In the genomic region with DNA sequence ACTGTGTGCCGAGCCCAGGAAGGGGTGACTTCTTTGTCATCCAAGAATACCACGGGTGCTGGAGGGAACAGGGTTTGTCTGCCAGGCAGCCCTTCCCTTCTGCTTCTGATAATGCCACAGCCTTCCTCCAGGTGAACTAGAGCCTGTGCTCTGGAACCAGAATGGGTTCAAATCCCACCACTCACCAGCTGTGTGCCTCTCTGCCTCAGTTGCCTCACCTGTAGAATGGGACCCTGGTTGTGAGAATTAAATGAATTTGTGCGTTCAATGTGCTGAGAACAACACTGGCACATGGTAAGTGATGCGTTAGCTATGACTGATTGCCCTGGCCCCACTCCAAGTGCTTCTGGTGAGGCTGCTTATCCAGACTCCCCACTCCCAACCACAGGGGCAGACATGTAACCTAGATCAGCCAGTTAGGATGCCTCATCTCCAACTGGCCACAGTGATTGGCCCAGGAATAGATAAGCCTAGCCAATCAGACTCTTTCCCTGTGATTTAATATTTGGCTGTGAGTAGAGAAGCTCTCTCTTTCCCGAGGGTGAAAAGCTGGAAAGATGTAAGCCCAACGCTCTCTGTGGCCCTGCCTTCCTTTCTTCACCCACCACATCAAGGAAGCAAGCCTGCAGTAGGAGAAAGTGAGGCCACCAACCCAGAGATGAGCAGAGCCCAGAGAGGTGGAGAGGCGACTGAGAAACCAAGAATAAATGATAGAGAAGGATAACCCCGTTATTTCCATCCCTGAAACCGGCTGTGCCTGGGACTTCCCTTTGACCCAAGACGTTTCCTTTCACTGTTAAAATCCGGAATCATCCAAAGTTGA, we compare ENCODE assay signal across 8 cellular contexts. TPM values are rescaled to one million over a fixed set of nuclear protein-coding genes. Genes with fewer than 3 reads are reported as not detected.
DNase-seq lines count a peak whose midpoint lies in the region; TF ChIP-seq lines count a peak whose summit lies in the region.

No MANE protein-coding gene starts in this region.

- CTCF ChIA-PET in Caco-2 (lab: Charles Lee) = interaction anchor here (3.2 kb wide), 1 partner anchor 59 kb away, joined by 96 read pairs; no protein-coding TSS in a partner anchor

- no peak overlapping the region for H3K27ac Mint-ChIP-seq in Caco-2 (ENCODE audit: unreplicated experiment)

- H3K27ac ChIP-seq in dorsolateral prefrontal cortex (peak overlapping the region in 48 of 59 donors; percentile 7 to 90 (median 72)), substantia nigra (ENCODE audit: low read depth, low read length, poor library complexity, severe bottlenecking) (peak overlapping the region; percentile 44)

- TF ChIP-seq CTCF in dorsolateral prefrontal cortex (IDR thresholded peaks at IDR 0.05 in 54 of 56, conservative IDR thresholded peaks at IDR 0.05 in 2 of 56; ENCODE audit: low read depth in 1 of 56, partially characterized antibody in 56 of 56) (peak in 1 of 56 donors; percentile 2), Caco-2 (IDR thresholded peaks at IDR 0.05; ENCODE audit: insufficient read depth in 1 of 2, low read depth in 1 of 2, low read length in 1 of 2, severe bottlenecking in 1 of 2, unreplicated experiment in 1 of 2) (no peak)

- BruUV-seq in Caco-2 (replicated peaks; lab: Mats Ljungman, UMichigan) = no TSS peak

- intact Hi-C loops in dorsolateral prefrontal cortex (cut with DNase I) = no loop called here
- intact Hi-C loops in Caco-2 (cut with micrococcal nuclease; ENCODE audit: unreplicated experiment) = no loop called here

- no peak overlapping the region for H3K4me3 Mint-ChIP-seq in Caco-2 (ENCODE audit: unreplicated experiment)

- H3K27me3 ChIP-seq in dorsolateral prefrontal cortex (no peaks in the 10 kb centered on the region), Caco-2 (replicated peaks; ENCODE audit: control insufficient read depth, insufficient read depth, low read length) (no peaks in the 10 kb centered on the region)

- POLR2A ChIA-PET in Caco-2 (lab: Charles Lee) = no interaction called here

- peaks cover 3% of the 10 kb centered on the region for H3K27me3 Mint-ChIP-seq in Caco-2 (ENCODE audit: insufficient read depth, unreplicated experiment)

- H3K4me3 ChIP-seq in dorsolateral prefrontal cortex (no peak overlapping the region), Caco-2 (ENCODE audit: low read depth, low read length) (no peak overlapping the region)

- H3K4me1 ChIP-seq in Caco-2 = peaks cover 9% of the 10 kb centered on the region; the same call in 1 of the 2 replicates

- H3K36me3 Mint-ChIP-seq in Caco-2 (ENCODE audit: insufficient read depth, unreplicated experiment) = no peaks in the 10 kb centered on the region

- no peaks in the 10 kb centered on the region for H3K9me3 ChIP-seq in Caco-2

- no peaks in the 10 kb centered on the region for H3K4me1 Mint-ChIP-seq in Caco-2 (ENCODE audit: low read depth, unreplicated experiment)

- peak; percentile 54 for DNase-seq in stimulated activated CD4-positive, alpha-beta T cell treated with anti-CD3 and anti-CD28 coated beads, Interleukin-15, amount 100 ng/mL, for 24 hours
- no peak for DNase-seq in stimulated activated CD4-positive, alpha-beta T cell treated with anti-CD3 and anti-CD28 coated beads, Interleukin-2, amount 100 ng/mL, for 48 hours
- peak; percentile 71 for DNase-seq in NCI-H774 (lab: John Stamatoyannopoulos, UW)
- peak in 7 of 10 donors; percentile 59 to 87 (median 68) for DNase-seq in dorsolateral prefrontal cortex
- peak in 9 of 49 donors; percentile 14 to 85 (median 30) for DNase-seq in substantia nigra (lab: John Stamatoyannopoulos, UW)
- DNase-seq in Caco-2 = no peak
- DNase-seq in GM19238 (ENCODE audit: insufficient read length, low spot score) = no peak
- no peak for DNase-seq in SIG-M5 (lab: John Stamatoyannopoulos, UW)

- no peaks in the 10 kb centered on the region for H3K9me3 Mint-ChIP-seq in Caco-2 (ENCODE audit: unreplicated experiment)

- H3K36me3 ChIP-seq in Caco-2 (ENCODE audit: control insufficient read depth, insufficient read depth, low read length) = no peaks in the 10 kb centered on the region

RNA-seq across cellular contexts. Expression of a gene that starts 20.8 kb away (rescaled TPM):
- total RNA-seq in dorsolateral prefrontal cortex = 100 to 1,000 TPM in 2 of 120 experiments, 10 to 100 TPM in 116, 1 to 10 TPM in 2; 8.8 to 116 (median 32.9) TPM
- 0.14 TPM in 1 of 2 replicates, not detected in the other for total RNA-seq in Caco-2 (2022)

RNA-seq across cellular contexts. Expression of a gene that starts 55.0 kb away (rescaled TPM):
- total RNA-seq in dorsolateral prefrontal cortex = 1 to 10 TPM in 16 of 120 experiments, under 1 TPM in 94, not detected in 10; 0.11 to 2.4 (median 0.50) TPM
- not detected in 2 replicates for total RNA-seq in Caco-2 (2022)

Comparison
In these comparisons a context has a peak if more than half of its experiments do, and no peak if none do; other contexts are left out.
1. DNase-seq: peak in stimulated activated CD4-positive, alpha-beta T cell treated with anti-CD3 and anti-CD28 coated beads, Interleukin-15, amount 100 ng/mL, for 24 hours (single experiment), NCI-H774 (single experiment) and dorsolateral prefrontal cortex (7 of 10); none in stimulated activated CD4-positive, alpha-beta T cell treated with anti-CD3 and anti-CD28 coated beads, Interleukin-2, amount 100 ng/mL, for 48 hours (0 of 2), Caco-2 (0 of 2), GM19238 (single experiment) and SIG-M5 (single experiment).